ENCODE assay signal across 9 cellular contexts in the genomic region with DNA sequence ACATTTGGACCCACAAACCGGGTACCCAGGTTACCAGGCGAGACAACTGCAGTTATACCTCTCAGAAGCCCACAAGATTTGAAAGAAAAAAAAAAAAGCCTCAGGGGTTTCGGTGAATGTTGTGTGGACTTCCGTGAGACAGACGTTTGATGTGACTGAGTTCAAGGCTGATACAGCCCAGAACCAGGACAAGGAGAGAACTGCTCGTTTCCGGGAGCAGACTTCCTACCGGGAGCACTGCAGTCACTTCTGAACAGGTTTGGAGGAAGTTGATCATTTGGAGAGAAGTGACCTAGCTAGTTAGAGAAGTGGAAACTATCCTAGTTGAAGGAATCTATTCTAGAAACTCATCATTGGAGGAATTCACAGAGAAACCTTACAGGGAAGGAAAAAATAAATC. TPM values are rescaled to one million over a fixed set of nuclear protein-coding genes. Genes with fewer than 3 reads are reported as not detected.
DNase-seq lines count a peak whose midpoint lies in the region; ATAC-seq and TF ChIP-seq lines count a peak whose summit lies in the region.
"Had no signal": no experiment of that assay in that cellular context is flagged by ENCODE, and none has a peak within 500 bp of the region (broad histone marks: within the 10 kb centered on the region; RNA-seq: fewer than 3 reads in every experiment).

No MANE protein-coding gene starts in this region.

- H3K9me3 ChIP-seq in spleen (no peaks in the 10 kb centered on the region), aorta (ENCODE audit: control insufficient read depth, low read length) (no peaks in the 10 kb centered on the region)

- POLR2A ChIA-PET in T-cell (lab: Charles Lee) = interaction anchor here (0.6 to 1.2 kb wide), 4 partner anchors 10 to 1753 kb away, joined by 3 to 6 read pairs (median 3); partner anchors contain the start of gene CMTM2 (in 1 of the 2)

- H3K4me1 ChIP-seq in spleen (peaks cover 29 to 98% (median 90%) of the 10 kb centered on the region in 6 donors), aorta (ENCODE audit: control insufficient read depth in 1 of 2, insufficient read depth in 2 of 2, low read length in 2 of 2) (peaks cover 3 to 5% of the 10 kb centered on the region in 2 donors)

- peaks cover 18% of the 10 kb centered on the region for H3K36me3 Mint-ChIP-seq in T-cell

- H3K4me3 Mint-ChIP-seq in T-cell = peak overlapping the region; percentile 91 to 96 (median 94)

- ATAC-seq in T-cell (replicated peaks in 1 of 4) (no peak), GM19455 (IDR thresholded peaks at IDR 0.05; ENCODE audit: unreplicated experiment) (no peak), aorta (ENCODE audit: low FRiP score) (no peak)

- H3K36me3 ChIP-seq in spleen (peaks cover 0 to 35% (median 3%) of the 10 kb centered on the region in 6 donors), aorta (ENCODE audit: control insufficient read depth in 1 of 2, insufficient read depth in 2 of 2, low read length in 1 of 2) (no peaks in the 10 kb centered on the region)

- H3K27ac ChIP-seq in spleen (peak overlapping the region; percentile 95 to 98 (median 96)), aorta (ENCODE audit: low read depth in 1 of 2, low read length in 2 of 2) (no peak overlapping the region)

- no peaks in the 10 kb centered on the region for H3K9me3 Mint-ChIP-seq in T-cell

- 6 to 10% (median 7%) methylated on average over 8 of the region's 8 CpGs for WGBS in spleen, 5 donors
- WGBS in aorta, 2 donors = 30 to 39% methylated on average over 8 of the region's 8 CpGs

- peaks cover 77 to 81% (median 80%) of the 10 kb centered on the region in 3 donors for H3K4me1 Mint-ChIP-seq in T-cell

- H3K27me3 Mint-ChIP-seq in T-cell = no peaks in the 10 kb centered on the region

- CTCF ChIA-PET in T-cell (lab: Charles Lee) = interaction anchor here (0.5 to 2.7 kb wide), 7 partner anchors 9 to 322 kb away, joined by 3 to 17 read pairs (median 5); partner anchors contain the start of gene DYNC1LI2 (in 1 of the 2)

- peak overlapping the region; percentile 94 for H3K27ac Mint-ChIP-seq in T-cell

- DNase-seq in HCEC 1CT (peak; percentile 13), T-cell (no peak), foreskin fibroblast (peak in 1 of 2 donors; percentile 18), spleen (no peak), glomerular visceral epithelial cell (ENCODE audit: extremely low spot score) (no peak), aorta (no peak)

- H3K4me3 ChIP-seq in foreskin fibroblast (ENCODE audit: low read depth in 1 of 2, low read length in 2 of 2) (peak overlapping the region; percentile 51 to 96), spleen (peak overlapping the region; percentile 55 to 84 (median 73)), aorta (ENCODE audit: low read length in 2 of 2) (peak overlapping the region in 1 of 2 donors; percentile 64)

- H3K27me3 ChIP-seq in spleen (replicated peaks in 1 of 7) = no peaks in the 10 kb centered on the region
- no peaks in the 10 kb centered on the region for H3K27me3 ChIP-seq in aorta (ENCODE audit: control insufficient read depth in 1 of 2, insufficient read depth in 2 of 2, low read length in 1 of 2)

- intact Hi-C loops in spleen (cut with DNase I; ENCODE audit: low total_unique reads) (no loop called here), aorta (cut with DNase I) (loop anchor here in 1 of 2 donors (5.0 kb wide), 2 partner anchors 36 to 71 kb away; no protein-coding TSS in a partner anchor)

- TF ChIP-seq CTCF in foreskin fibroblast (IDR thresholded peaks at IDR 0.05; ENCODE audit: low read depth, low read length) (no peak), spleen (IDR thresholded peaks at IDR 0.05 in 8 of 11, conservative IDR thresholded peaks at IDR 0.05 in 3 of 11) (no peak)

- TF ChIP-seq POLR2A in spleen (IDR thresholded peaks at IDR 0.05) = no peak

RNA-seq across cellular contexts. Expression of gene CKLF, which starts 0.8 kb away (rescaled TPM):
- total RNA-seq in T-cell (10 to 100 TPM; 25.3 to 67.8 (median 58.3) TPM), spleen (100 to 1,000 TPM in 3 of 7 donors, 10 to 100 TPM in 4; 65.5 to 132 (median 76.8) TPM), aorta (10 to 100 TPM; 23.4 to 44.4 TPM)
- polyA plus RNA-seq in spleen (10 to 100 TPM; 61.9 to 76.2 (median 74.7) TPM), aorta (10 to 100 TPM; 19.9 to 45.0 TPM)

RNA-seq across cellular contexts. Expression of gene TK2, which starts 3.3 kb away (rescaled TPM):
- total RNA-seq in T-cell (10 to 100 TPM in 2 of 5 donors, 1 to 10 TPM in 3; 4.6 to 10.8 (median 8.4) TPM), spleen (10 to 100 TPM; 21.3 to 56.6 (median 40.1) TPM), aorta (10 to 100 TPM; 27.4 to 43.4 TPM)
- polyA plus RNA-seq in spleen (10 to 100 TPM in 1 of 3 donors, 1 to 10 TPM in 2; 8.3 to 19.8 (median 9.2) TPM), aorta (10 to 100 TPM; 18.9 to 30.3 TPM)

RNA-seq across cellular contexts. Expression of gene CMTM1, which starts 13.0 kb away (rescaled TPM):
- total RNA-seq in T-cell (10 to 100 TPM in 3 of 5 donors, 1 to 10 TPM in 1, under 1 TPM in 1; 0.95 to 12.9 (median 10.3) TPM), spleen (10 to 100 TPM in 4 of 7 donors, 1 to 10 TPM in 3; 1.4 to 19.0 (median 10.7) TPM), aorta (1 to 10 TPM; 1.7 to 7.3 TPM)
- polyA plus RNA-seq in spleen (1 to 10 TPM in 1 of 3 donors, under 1 TPM in 2; 0.15 to 1.3 (median 0.33) TPM), aorta (1 to 10 TPM in 1 of 2 donors, not detected in 1; 2.6 TPM)

RNA-seq across cellular contexts. Expression of gene CMTM2, which starts 26.0 kb away (rescaled TPM):
- total RNA-seq in T-cell = under 1 TPM in 2 of 5 donors, not detected in 3; 0.26 to 0.62 TPM
- 10 to 100 TPM in 4 of 7 donors, 1 to 10 TPM in 3; 3.3 to 54.6 (median 12.1) TPM for total RNA-seq in spleen
- 1 to 10 TPM in 2 of 3 donors, under 1 TPM in 1; 0.70 to 8.7 (median 5.8) TPM for polyA plus RNA-seq in spleen
- 1 to 10 TPM in 1 of 2 donors, not detected in 1; 1.3 TPM for total RNA-seq in aorta
- not detected for polyA plus RNA-seq in aorta
- total RNA-seq: glomerular endothelial cell, LHCN-M2 had no signal

RNA-seq across cellular contexts. Expression of gene CMTM3, which starts 51.3 kb away (rescaled TPM):
- total RNA-seq in T-cell (10 to 100 TPM; 63.5 to 84.8 (median 75.4) TPM), spleen (10 to 100 TPM; 37.6 to 53.1 (median 41.9) TPM), aorta (10 to 100 TPM; 24.9 to 49.1 TPM)
- polyA plus RNA-seq in spleen (10 to 100 TPM; 16.2 to 25.0 (median 23.4) TPM), aorta (10 to 100 TPM; 29.5 to 29.9 TPM)

Comparison
In these comparisons a context has a peak if more than half of its experiments do, and no peak if none do; other contexts are left out.
1. H3K27ac ChIP-seq: peak in spleen (8 of 8); none in aorta (0 of 2).